In genomic region chr17:7438656-7439460, GRCh38 we compare ENCODE assay signal across 8 cellular contexts. TPM values are rescaled to one million over a fixed set of nuclear protein-coding genes. Genes with fewer than 3 reads are reported as not detected.
A peak's percentile ranks its signal among the peaks of the same experiment; 100 is the strongest.
DNase-seq lines count a peak whose midpoint lies in the region; ATAC-seq and TF ChIP-seq lines count a peak whose summit lies in the region.

No MANE protein-coding gene starts in this region.

- peak overlapping the region in 10 of 11 experiments; percentile 34 to 82 (median 60); a peak in 15 of 22 replicates for H3K9ac ChIP-seq in BLaER1 treated with 17β-estradiol and CSF1 and Interleukin-3, amounts not matched to agents 10 nM and 100 nM

- peaks cover 18 to 65% (median 42%) of the 10 kb centered on the region in 11 experiments; a peak in 21 of 22 replicates for H4K20me1 ChIP-seq in BLaER1 treated with 17β-estradiol and CSF1 and Interleukin-3, amounts not matched to agents 10 nM and 100 nM

- TF ChIP-seq CTCF in dorsolateral prefrontal cortex (IDR thresholded peaks at IDR 0.05 in 54 of 56, conservative IDR thresholded peaks at IDR 0.05 in 2 of 56; ENCODE audit: low read depth in 1 of 56, partially characterized antibody in 56 of 56), result no peak
- TF ChIP-seq CTCF in neural crest cell (conservative IDR thresholded peaks at IDR 0.05), result no peak
- TF ChIP-seq CTCF in foreskin fibroblast (IDR thresholded peaks at IDR 0.05; ENCODE audit: low read depth, low read length), result no peak

- H3K4me2 ChIP-seq in BLaER1 treated with 17β-estradiol and CSF1 and Interleukin-3, amounts not matched to agents 10 nM and 100 nM, result peak overlapping the region; percentile 92 to 99 (median 95)

- intact Hi-C loops in dorsolateral prefrontal cortex (cut with DNase I), result loop anchor here in 1 of 2 donors (5.0 kb wide), 2 partner anchors 38 to 123 kb away; partner anchors contain the start of genes SENP3 and ZBTB4

- peaks cover 43% of the 10 kb centered on the region for H3K27me3 Mint-ChIP-seq in IgD-negative memory B cell
- peaks cover 79% of the 10 kb centered on the region for H3K27me3 Mint-ChIP-seq in neural crest cell (ENCODE audit: low read depth)

- no peaks in the 10 kb centered on the region for H3K9me3 ChIP-seq in BLaER1 treated with 17β-estradiol and CSF1 and Interleukin-3, amounts not matched to agents 10 nM and 100 nM (replicated peaks in 1 of 11)

- H3K9me3 Mint-ChIP-seq in IgD-negative memory B cell (no peaks in the 10 kb centered on the region), neural crest cell (no peaks in the 10 kb centered on the region)

- H3K4me3 Mint-ChIP-seq in IgD-negative memory B cell (peak overlapping the region; percentile 10 to 93 (median 58)), neural crest cell (peak overlapping the region; percentile 91)

- H3K36me3 ChIP-seq in BLaER1 treated with 17β-estradiol and CSF1 and Interleukin-3, amounts not matched to agents 10 nM and 100 nM, result no peaks in the 10 kb centered on the region

- no peak for ATAC-seq in HG02885 (IDR thresholded peaks at IDR 0.05; ENCODE audit: poor library complexity, unreplicated experiment)

- H3K27ac ChIP-seq in BLaER1 treated with 17β-estradiol and CSF1 and Interleukin-3, amounts not matched to agents 10 nM and 100 nM, result no peak overlapping the region
- H3K27ac ChIP-seq in dorsolateral prefrontal cortex, result peak overlapping the region in 6 of 59 donors; percentile 28 to 79 (median 64)

- H3K4me3 ChIP-seq in BLaER1 treated with 17β-estradiol and CSF1 and Interleukin-3, amounts not matched to agents 10 nM and 100 nM, result peak overlapping the region; percentile 42 to 79 (median 65); a peak in 19 of 20 replicates
- peak overlapping the region in 55 of 59 donors; percentile 17 to 74 (median 51) for H3K4me3 ChIP-seq in dorsolateral prefrontal cortex
- no peak overlapping the region for H3K4me3 ChIP-seq in foreskin fibroblast (ENCODE audit: low read depth in 1 of 2, low read length in 2 of 2)

- H3K27me3 ChIP-seq in BLaER1 treated with 17β-estradiol and CSF1 and Interleukin-3, amounts not matched to agents 10 nM and 100 nM, result peaks cover 66 to 72% (median 69%) of the 10 kb centered on the region in 11 experiments
- peaks cover 0 to 88% (median 45%) of the 10 kb centered on the region in 45 donors for H3K27me3 ChIP-seq in dorsolateral prefrontal cortex

- H3K4me1 ChIP-seq in BLaER1 treated with 17β-estradiol and CSF1 and Interleukin-3, amounts not matched to agents 10 nM and 100 nM, result peaks cover 46 to 61% (median 57%) of the 10 kb centered on the region in 10 experiments

- DNase-seq in dorsolateral prefrontal cortex (no peak), neural crest cell (ENCODE audit: low read depth, low spot score) (no peak), activated gamma-delta T cell treated with Interleukin-2 at 50 U/mL for 16 hours (no peak), foreskin fibroblast (no peak)
- no peak for DNase-seq in effector CD4-positive, alpha-beta T cell

- H3K36me3 Mint-ChIP-seq in IgD-negative memory B cell (peaks cover 4% of the 10 kb centered on the region), neural crest cell (ENCODE audit: low read depth) (peaks cover 6% of the 10 kb centered on the region)

- H3K4me1 Mint-ChIP-seq in IgD-negative memory B cell (peaks cover 21 to 30% (median 21%) of the 10 kb centered on the region in 3 donors), neural crest cell (peaks cover 53% of the 10 kb centered on the region)

- peak overlapping the region in 1 of 3 donors; percentile 72 for H3K27ac Mint-ChIP-seq in IgD-negative memory B cell
- peak overlapping the region; percentile 52 for H3K27ac Mint-ChIP-seq in neural crest cell (ENCODE audit: unreplicated experiment)

RNA-seq across cellular contexts. Expression of gene FGF11, which starts 0.5 kb away (rescaled TPM):
- not detected for polyA plus RNA-seq in IgD-negative memory B cell
- total RNA-seq in dorsolateral prefrontal cortex, result 10 to 100 TPM in 25 of 120 experiments, 1 to 10 TPM in 95; 2.5 to 23.6 (median 7.0) TPM
- total RNA-seq in neural crest cell, result 6.0 and 6.5 TPM in 2 replicates

RNA-seq across cellular contexts. Expression of gene TMEM102, which starts 3.6 kb away (rescaled TPM):
- polyA plus RNA-seq in IgD-negative memory B cell, result 25.5 TPM
- 1 to 10 TPM in 52 of 120 experiments, under 1 TPM in 61, not detected in 7; 0.24 to 3.3 (median 0.97) TPM for total RNA-seq in dorsolateral prefrontal cortex
- 1.1 and 1.3 TPM in 2 replicates for total RNA-seq in neural crest cell

RNA-seq across cellular contexts. Expression of gene CHRNB1, which starts 6.0 kb away (rescaled TPM):
- 13.8 TPM for polyA plus RNA-seq in IgD-negative memory B cell
- total RNA-seq in dorsolateral prefrontal cortex (10 to 100 TPM in 95 of 120 experiments, 1 to 10 TPM in 25; 6.3 to 21.6 (median 12.1) TPM), neural crest cell (9.7 and 9.9 TPM in 2 replicates)

RNA-seq across cellular contexts. Expression of gene SPEM3, which starts 10.2 kb away (rescaled TPM):
- polyA plus RNA-seq in IgD-negative memory B cell, result not detected
- total RNA-seq in dorsolateral prefrontal cortex (under 1 TPM in 1 of 120 experiments, not detected in 119; 0.14 TPM), neural crest cell (not detected in 2 replicates)

RNA-seq across cellular contexts. Expression of gene SPEM2, which starts 13.4 kb away (rescaled TPM):
- not detected for polyA plus RNA-seq in IgD-negative memory B cell
- under 1 TPM in 2 of 120 experiments, not detected in 118; 0.41 to 0.48 TPM for total RNA-seq in dorsolateral prefrontal cortex
- not detected in 2 replicates for total RNA-seq in neural crest cell

Comparison
In these comparisons a context has a peak if more than half of its experiments do, and no peak if none do; other contexts are left out.
1. H3K4me3 ChIP-seq: peak in BLaER1 treated with 17β-estradiol and CSF1 and Interleukin-3, amounts not matched to agents 10 nM and 100 nM (10 of 10) and dorsolateral prefrontal cortex (55 of 59); none in foreskin fibroblast (0 of 2).